1 cellular context compared by ENCODE assay signal in the genomic region with DNA sequence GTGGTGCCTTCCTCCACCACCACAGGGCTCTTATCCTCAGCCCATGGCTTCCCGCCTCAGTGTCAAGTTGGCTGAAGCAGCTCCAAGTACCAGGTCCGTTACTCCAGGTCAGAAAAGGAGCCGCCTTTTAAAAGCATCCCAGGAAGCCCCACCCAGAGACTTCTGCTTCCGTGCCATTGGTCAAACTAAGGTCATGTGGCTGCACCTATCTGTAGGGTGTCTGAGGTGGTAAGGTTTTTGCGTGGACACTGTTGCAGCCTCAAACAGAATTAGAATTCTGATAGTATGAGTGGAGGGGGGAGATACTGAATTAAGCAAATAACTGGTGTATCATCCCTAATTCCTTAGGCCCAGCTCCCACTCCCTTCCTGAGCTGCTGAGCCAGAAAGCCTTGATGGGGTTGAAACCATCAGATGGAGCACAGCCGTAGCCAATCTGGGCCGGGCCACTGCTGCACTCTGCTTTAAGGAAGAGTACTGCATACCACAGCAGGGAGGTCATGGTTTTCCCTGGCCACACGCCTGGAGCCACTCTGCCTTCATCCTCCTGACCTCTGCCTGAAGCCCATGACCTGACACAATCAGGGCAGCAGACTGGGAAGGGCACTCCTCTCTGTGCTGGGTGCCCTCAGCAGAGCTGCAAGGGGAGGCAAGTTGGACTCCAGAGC.
TF ChIP-seq lines count a peak whose summit lies in the region.

No MANE protein-coding gene starts in this region.

TF ChIP-seq in endothelial cell of umbilical vein, 7 proteins besides CTCF, POLR2A, EP300 and RAD21:
- no peak for TF ChIP-seq EZH2 (IDR thresholded peaks at IDR 0.05; ENCODE audit: borderline replicate concordance, low read depth, low read length, severe bottlenecking)
- TF ChIP-seq GATA2 (IDR thresholded peaks at IDR 0.05; ENCODE audit: insufficient read depth, insufficient read length, low read depth, low read length), result no peak
- TF ChIP-seq, protein P1, sequence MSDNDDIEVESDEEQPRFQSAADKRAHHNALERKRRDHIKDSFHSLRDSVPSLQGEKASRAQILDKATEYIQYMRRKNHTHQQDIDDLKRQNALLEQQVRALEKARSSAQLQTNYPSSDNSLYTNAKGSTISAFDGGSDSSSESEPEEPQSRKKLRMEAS (IDR thresholded peaks at IDR 0.05; ENCODE audit: insufficient read depth, insufficient read length), result no peak
TF ChIP-seq in endothelial cell of umbilical vein: peak in this region for 0.
